ENCODE assay signal across 22 cellular contexts in genomic region chr3:144287001-144287400, GRCh38.
"Had no signal": no experiment of that assay in that cellular context is flagged by ENCODE, and none has a peak within 500 bp of the region (broad histone marks: within the 10 kb centered on the region; RNA-seq: fewer than 3 reads in every experiment).

No MANE protein-coding gene starts in this region.

- H3K36me3 ChIP-seq: esophagus muscularis mucosa, ovary, right atrium auricular region, sigmoid colon, tibial nerve had no signal

- H3K4me3 ChIP-seq: esophagus muscularis mucosa, hepatocyte, lung, mucosa of descending colon, ovary, right atrium auricular region, sigmoid colon, skin epidermis, testis, tibial nerve had no signal

- H3K9me3 ChIP-seq: mucosa of descending colon, ovary, sigmoid colon, testis had no signal

- ATAC-seq: effector memory CD8-positive, alpha-beta T cell; left colon; left ventricle myocardium superior; mucosa of descending colon; natural killer cell; stimulated activated naive B cell treated with anti-CD40 and anti-IgM and Interleukin-4, amounts not matched to agents 10 μg/mL and 1 μg/mL and 100 μg/mL, for 72 hours; stimulated activated naive CD8-positive, alpha-beta T cell treated with anti-CD3 and anti-CD28 coated beads, Interleukin-15, amount 100 ng/mL, for 72 hours had no signal

- H3K4me1 ChIP-seq: right atrium auricular region, testis, tibial nerve had no signal

- H3K27me3 ChIP-seq: esophagus muscularis mucosa, hepatocyte, ovary, right atrium auricular region, sigmoid colon, testis, tibial nerve had no signal

- DNase-seq: effector memory CD8-positive, alpha-beta T cell; foreskin fibroblast; head of caudate nucleus; left colon; left ventricle myocardium superior; mesendoderm; mucosa of descending colon; natural killer cell; ovary; sigmoid colon; stimulated activated CD4-positive, alpha-beta T cell treated with anti-CD3 and anti-CD28 coated beads, Interleukin-2, amount 100 ng/mL, for 24 hours; stimulated activated CD4-positive, alpha-beta T cell treated with anti-CD3 and anti-CD28 coated beads, Interleukin-4, amount 100 ng/mL, for 4 hours; stimulated activated naive B cell treated with anti-CD40 and anti-IgM and Interleukin-4, amounts not matched to agents 10 μg/mL and 1 μg/mL and 100 μg/mL, for 72 hours; stimulated activated naive CD8-positive, alpha-beta T cell treated with anti-CD3 and anti-CD28 coated beads, Interleukin-15, amount 100 ng/mL, for 72 hours; testis had no signal

- H3K27ac ChIP-seq: epithelial cell of prostate, esophagus muscularis mucosa, hepatocyte, ovary, right atrium auricular region, sigmoid colon, skin epidermis, testis, tibial nerve had no signal
